In the genomic region with DNA sequence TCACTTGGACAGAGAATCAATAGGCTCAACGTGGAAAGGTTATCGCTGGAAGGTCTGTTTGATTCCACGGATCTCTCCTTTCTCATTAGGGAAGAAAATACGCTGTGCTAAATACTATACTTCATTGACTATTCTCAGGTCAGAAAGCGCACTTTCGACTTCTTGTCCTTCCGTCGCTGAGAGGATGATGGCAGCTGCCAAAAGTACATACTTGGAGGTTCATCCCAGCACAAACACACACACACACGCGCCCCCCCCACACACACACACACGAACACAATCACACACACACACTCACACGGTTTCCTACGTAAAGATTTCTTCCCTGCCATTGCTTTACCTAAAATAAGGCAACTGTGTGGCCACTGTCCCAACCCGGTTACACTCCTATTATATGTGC, we compare ENCODE assay signal across 7 cellular contexts. TPM values are rescaled to one million over a fixed set of nuclear protein-coding genes. Genes with fewer than 3 reads are reported as not detected.
"Had no signal": no experiment of that assay in that cellular context is flagged by ENCODE, and none has a peak within 500 bp of the region (broad histone marks: within the 10 kb centered on the region; RNA-seq: fewer than 3 reads in every experiment).

No MANE protein-coding gene starts in this region.

RNA-seq across cellular contexts. Expression of a gene that starts 0.5 kb away (rescaled TPM):
- total RNA-seq: activated B cell treated with CpG ODN at 0.5 μM for 24 hours; activated CD8-positive, alpha-beta T cell treated with anti-CD3 and anti-CD28 coated beads for 36 hours; activated naive CD4-positive, alpha-beta T cell treated with anti-CD3 and anti-CD28 coated beads, Interleukin-2, amount 50 U/mL, for 72 hours; HepG2; MCF 10A; PC-3; T-cell had no signal

RNA-seq across cellular contexts. Expression of a gene that starts 4.2 kb away (rescaled TPM):
- total RNA-seq: activated B cell treated with CpG ODN at 0.5 μM for 24 hours; activated CD8-positive, alpha-beta T cell treated with anti-CD3 and anti-CD28 coated beads for 36 hours; activated naive CD4-positive, alpha-beta T cell treated with anti-CD3 and anti-CD28 coated beads, Interleukin-2, amount 50 U/mL, for 72 hours; HepG2; MCF 10A; PC-3; T-cell had no signal

RNA-seq across cellular contexts. Expression of a gene that starts 5.3 kb away (rescaled TPM):
- total RNA-seq: activated B cell treated with CpG ODN at 0.5 μM for 24 hours; activated CD8-positive, alpha-beta T cell treated with anti-CD3 and anti-CD28 coated beads for 36 hours; activated naive CD4-positive, alpha-beta T cell treated with anti-CD3 and anti-CD28 coated beads, Interleukin-2, amount 50 U/mL, for 72 hours; HepG2; MCF 10A; PC-3; T-cell had no signal

RNA-seq across cellular contexts. Expression of a gene that starts 10.0 kb away (rescaled TPM):
- total RNA-seq: activated B cell treated with CpG ODN at 0.5 μM for 24 hours; activated CD8-positive, alpha-beta T cell treated with anti-CD3 and anti-CD28 coated beads for 36 hours; activated naive CD4-positive, alpha-beta T cell treated with anti-CD3 and anti-CD28 coated beads, Interleukin-2, amount 50 U/mL, for 72 hours; HepG2; MCF 10A; PC-3; T-cell had no signal

RNA-seq across cellular contexts. Expression of a gene that starts 19.5 kb away (rescaled TPM):
- total RNA-seq: activated B cell treated with CpG ODN at 0.5 μM for 24 hours; activated CD8-positive, alpha-beta T cell treated with anti-CD3 and anti-CD28 coated beads for 36 hours; activated naive CD4-positive, alpha-beta T cell treated with anti-CD3 and anti-CD28 coated beads, Interleukin-2, amount 50 U/mL, for 72 hours; HepG2; MCF 10A; PC-3 had no signal
